Comparison of ENCODE assay signal across 15 cellular contexts in the genomic region with DNA sequence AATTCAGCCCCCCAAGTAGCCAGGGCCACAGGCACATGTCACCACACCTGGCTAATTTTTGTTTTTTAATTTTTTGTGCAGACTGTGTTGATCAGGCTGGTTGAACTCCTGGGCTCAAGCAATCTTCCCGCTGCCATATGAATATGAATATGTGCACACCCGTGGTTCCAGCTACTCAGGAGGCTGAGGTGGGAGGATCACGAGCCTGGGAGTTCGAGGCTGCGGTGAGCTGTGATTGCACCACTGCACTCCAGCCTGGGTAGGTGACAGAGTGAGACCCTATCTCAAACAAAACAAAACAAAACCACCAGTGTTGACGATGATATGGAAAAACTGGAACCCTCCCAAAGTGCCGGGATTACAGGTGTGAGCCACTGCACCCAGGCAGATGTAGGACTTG. TPM values are rescaled to one million over a fixed set of nuclear protein-coding genes. Genes with fewer than 3 reads are reported as not detected.
DNase-seq lines count a peak whose midpoint lies in the region; ATAC-seq and TF ChIP-seq lines count a peak whose summit lies in the region.
"Had no signal": no experiment of that assay in that cellular context is flagged by ENCODE, and none has a peak within 500 bp of the region (broad histone marks: within the 10 kb centered on the region; RNA-seq: fewer than 3 reads in every experiment).

No MANE protein-coding gene starts in this region.

- intact Hi-C loops in CD4-positive, alpha-beta memory T cell (cut with micrococcal nuclease): no loop called here
- intact Hi-C loops in OCI-LY7 (cut with micrococcal nuclease; ENCODE audit: unreplicated experiment): loop anchor here (2.0 kb wide), 1 partner anchor 18 kb away; no protein-coding TSS in a partner anchor
- intact Hi-C loops in sigmoid colon (cut with DNase I): no loop called here

- no peaks in the 10 kb centered on the region for H3K9me2 ChIP-seq in OCI-LY7 (ENCODE audit: insufficient read depth, low read length)

- peak overlapping the region; percentile 49 for H3K4me2 ChIP-seq in OCI-LY7 (ENCODE audit: low read length)
- H3K4me2 ChIP-seq: PC-9 had no signal

- CTCF ChIA-PET in CD4-positive, alpha-beta memory T cell (lab: Charles Lee; ENCODE audit: partially characterized antibody): interaction anchor here (0.5 kb wide), 1 partner anchor 21 kb away, joined by 3 read pairs; no protein-coding TSS in a partner anchor
- CTCF ChIA-PET in OCI-LY7 (lab: Charles Lee; ENCODE audit: unreplicated experiment): no interaction called here

- POLR2A ChIA-PET in CD4-positive, alpha-beta memory T cell (lab: Charles Lee; ENCODE audit: partially characterized antibody): interaction anchor here (1.0 kb wide), 1 partner anchor 11 kb away, joined by 3 read pairs; no protein-coding TSS in a partner anchor
- POLR2A ChIA-PET in OCI-LY7 (lab: Charles Lee): interaction anchor here (0.7 to 1.1 kb wide), 3 partner anchors 17 to 22 kb away, joined by 3 to 5 read pairs (median 4); no protein-coding TSS in a partner anchor

- ATAC-seq in GM19467 (IDR thresholded peaks at IDR 0.05; ENCODE audit: unreplicated experiment): no peak
- no peak for ATAC-seq in HG03342 (IDR thresholded peaks at IDR 0.05; ENCODE audit: unreplicated experiment)

- no peaks in the 10 kb centered on the region for H3K27me3 Mint-ChIP-seq in CD4-positive, alpha-beta memory T cell
- H3K27me3 Mint-ChIP-seq in immature natural killer cell (ENCODE audit: low read depth in 3 of 3): peaks cover 0 to 4% (median 0%) of the 10 kb centered on the region in 3 donors

- no peaks in the 10 kb centered on the region for H4K20me1 ChIP-seq in OCI-LY7 (ENCODE audit: insufficient read depth, low read length)

- no peak for TF ChIP-seq EP300 in sigmoid colon (IDR thresholded peaks at IDR 0.05)

- peaks cover 96% of the 10 kb centered on the region for H3K79me2 ChIP-seq in OCI-LY7 (ENCODE audit: insufficient read depth, low read depth, low read length)

- no peak for DNase-seq in CD4-positive, alpha-beta memory T cell
- DNase-seq in OCI-LY7 (ENCODE audit: low spot score): no peak
- DNase-seq in immature natural killer cell: no peak
- DNase-seq in sigmoid colon: peak; percentile 20
- DNase-seq in NCI-H2107 treated with DMSO at 0.1 percent for 48 hours (lab: John Stamatoyannopoulos, UW; ENCODE audit: unreplicated experiment): no peak
- DNase-seq: Calu3, DMS53, NCI-H1436, NCI-H2029, NCI-H748 treated with DMSO at 0.1 percent for 48 hours, PC-9 had no signal

- H3K9me3 ChIP-seq in CD4-positive, alpha-beta memory T cell (ENCODE audit: control insufficient read depth in 1 of 2, low read length in 2 of 2): no peaks in the 10 kb centered on the region
- H3K9me3 ChIP-seq in OCI-LY7 (ENCODE audit: low read length): no peaks in the 10 kb centered on the region
- no peaks in the 10 kb centered on the region for H3K9me3 ChIP-seq in sigmoid colon
- H3K9me3 ChIP-seq: HAP-1, SJSA1 had no signal

- H3K4me1 ChIP-seq in CD4-positive, alpha-beta memory T cell (ENCODE audit: insufficient read depth, low read length): peaks cover 6% of the 10 kb centered on the region
- peaks cover 73% of the 10 kb centered on the region for H3K4me1 ChIP-seq in OCI-LY7 (ENCODE audit: insufficient read depth, low read length, poor library complexity, severe bottlenecking)
- H3K4me1 ChIP-seq in sigmoid colon: peaks cover 0 to 12% (median 0%) of the 10 kb centered on the region in 4 donors
- H3K4me1 ChIP-seq: HAP-1, SJSA1 had no signal

- H3K27me3 ChIP-seq in CD4-positive, alpha-beta memory T cell (ENCODE audit: insufficient read depth, low read length): no peaks in the 10 kb centered on the region
- H3K27me3 ChIP-seq in sigmoid colon: no peaks in the 10 kb centered on the region
- H3K27me3 ChIP-seq: SJSA1 had no signal

- no peak overlapping the region for H3K4me3 ChIP-seq in CD4-positive, alpha-beta memory T cell (ENCODE audit: low read length in 2 of 2)
- H3K4me3 ChIP-seq in OCI-LY7 (ENCODE audit: low read depth, low read length, poor library complexity, severe bottlenecking) (peak overlapping the region; percentile 20), sigmoid colon (no peak overlapping the region)
- H3K4me3 ChIP-seq: HAP-1, PC-9, SJSA1 had no signal

- no peak for TF ChIP-seq CTCF in OCI-LY7 (conservative IDR thresholded peaks at IDR 0.05; ENCODE audit: low read length)
- no peak for TF ChIP-seq CTCF in sigmoid colon (IDR thresholded peaks at IDR 0.05)

- H3K27ac Mint-ChIP-seq in CD4-positive, alpha-beta memory T cell: peak overlapping the region in 5 of 7 donors; percentile 4 to 76 (median 41)
- peak overlapping the region; percentile 53 to 85 (median 72) for H3K27ac Mint-ChIP-seq in immature natural killer cell

- H2AFZ ChIP-seq in OCI-LY7 (ENCODE audit: low read length): no peak overlapping the region
- H2AFZ ChIP-seq: PC-9 had no signal

- no TSS peak for BruUV-seq in OCI-LY7 (replicated peaks; lab: Mats Ljungman, UMichigan)

- H3K36me3 ChIP-seq in CD4-positive, alpha-beta memory T cell (ENCODE audit: insufficient read depth, low read length): peaks cover 6% of the 10 kb centered on the region
- peaks cover 91% of the 10 kb centered on the region for H3K36me3 ChIP-seq in OCI-LY7 (ENCODE audit: insufficient read depth, low read length)
- peaks cover 0 to 35% (median 2%) of the 10 kb centered on the region in 4 donors for H3K36me3 ChIP-seq in sigmoid colon

- peak overlapping the region in 1 of 8 donors; percentile 45 for H3K4me3 Mint-ChIP-seq in CD4-positive, alpha-beta memory T cell
- H3K4me3 Mint-ChIP-seq in immature natural killer cell: peak overlapping the region in 2 of 5 donors; percentile 46 to 58

- H3K27ac ChIP-seq in CD4-positive, alpha-beta memory T cell (ENCODE audit: low read depth, low read length): no peak overlapping the region
- H3K27ac ChIP-seq in OCI-LY7 (ENCODE audit: low read depth, low read length, poor library complexity, severe bottlenecking) (peak overlapping the region; percentile 70), sigmoid colon (no peak overlapping the region)
- H3K27ac ChIP-seq: PC-9, SJSA1 had no signal

- H3K36me3 Mint-ChIP-seq in CD4-positive, alpha-beta memory T cell: peaks cover 26 to 57% of the 10 kb centered on the region in 2 donors
- H3K36me3 Mint-ChIP-seq in immature natural killer cell: peaks cover 6 to 11% (median 8%) of the 10 kb centered on the region in 3 donors

- WGBS in sigmoid colon, 2 donors: 91% methylated on average over 7 of the region's 7 CpGs

- H3K4me1 Mint-ChIP-seq in CD4-positive, alpha-beta memory T cell: peaks cover 17 to 47% (median 39%) of the 10 kb centered on the region in 4 donors
- peaks cover 62 to 78% of the 10 kb centered on the region in 2 donors for H3K4me1 Mint-ChIP-seq in immature natural killer cell

- no peaks in the 10 kb centered on the region for H3K9me3 Mint-ChIP-seq in CD4-positive, alpha-beta memory T cell
- H3K9me3 Mint-ChIP-seq in immature natural killer cell: no peaks in the 10 kb centered on the region

- TF ChIP-seq POLR2A in sigmoid colon (IDR thresholded peaks at IDR 0.05): no peak

RNA-seq across cellular contexts. Expression of a gene that starts 32.0 kb away (rescaled TPM):
- 100 to 1,000 TPM in 1 of 2 experiments, 10 to 100 TPM in 1; 99.6 to 118 TPM for total RNA-seq in CD4-positive, alpha-beta memory T cell
- 10 to 100 TPM in 1 of 2 donors, 1 to 10 TPM in 1; 6.7 to 35.5 TPM for polyA plus RNA-seq in CD4-positive, alpha-beta memory T cell
- 143 and 145 TPM in 2 replicates for total RNA-seq in OCI-LY7 (2014; rRNA removed; shearing (Covaris generic))
- 291 and 295 TPM in 2 replicates for total RNA-seq in OCI-LY7 (2022)
- polyA plus RNA-seq in immature natural killer cell: 10 to 100 TPM; 14.1 to 62.7 (median 14.8) TPM
- total RNA-seq in sigmoid colon: 10 to 100 TPM; 60.4 to 91.4 (median 70.7) TPM
- 10 to 100 TPM; 19.2 to 54.9 (median 28.2) TPM for polyA plus RNA-seq in sigmoid colon

RNA-seq across cellular contexts. Expression of a gene that starts 45.3 kb away (rescaled TPM):
- 10 to 100 TPM; 82.3 to 86.2 TPM for total RNA-seq in CD4-positive, alpha-beta memory T cell
- 10 to 100 TPM; 54.3 to 59.4 TPM for polyA plus RNA-seq in CD4-positive, alpha-beta memory T cell
- 47.0 and 70.3 TPM in 2 replicates for total RNA-seq in OCI-LY7 (2014; rRNA removed; shearing (Covaris generic))
- total RNA-seq in OCI-LY7 (2022): 59.6 and 64.6 TPM in 2 replicates
- polyA plus RNA-seq in immature natural killer cell: 10 to 100 TPM; 39.1 to 60.7 (median 57.3) TPM
- 10 to 100 TPM; 12.5 to 26.3 (median 19.7) TPM for total RNA-seq in sigmoid colon
- 100 to 1,000 TPM in 1 of 3 donors, 10 to 100 TPM in 2; 51.7 to 131 (median 71.4) TPM for polyA plus RNA-seq in sigmoid colon
